8 cellular contexts compared by ENCODE assay signal in genomic region chr1:173420330-173420806, GRCh38. TPM values are rescaled to one million over a fixed set of nuclear protein-coding genes. Genes with fewer than 3 reads are reported as not detected.
DNase-seq lines count a peak whose midpoint lies in the region; ATAC-seq and TF ChIP-seq lines count a peak whose summit lies in the region.

No MANE protein-coding gene starts in this region.

- H3K27me3 ChIP-seq in PC-3 (ENCODE audit: low read length) = no peaks in the 10 kb centered on the region
- H3K27me3 ChIP-seq in uterus = no peaks in the 10 kb centered on the region

- peak overlapping the region; percentile 75 for H2AFZ ChIP-seq in PC-3 (ENCODE audit: low read length)

- peak overlapping the region; percentile 28 for H3K9ac ChIP-seq in PC-3 (ENCODE audit: low read length)

- peak; percentile 88 for DNase-seq in ELF-1 (ENCODE audit: low read depth, low spot score)
- DNase-seq in LHCN-M2 (ENCODE audit: low read depth) = peak; percentile 86
- peak; percentile 100 for DNase-seq in PC-3
- peak; percentile 41 for DNase-seq in activated T-cell treated with anti-CD3 and anti-CD28 coated beads, Interleukin-2, amount 50 U/mL, for 1 hour
- DNase-seq in fibroblast of the aortic adventitia (ENCODE audit: low read depth) = peak; percentile 88
- peak in 33 of 56 donors; percentile 1 to 56 (median 15) for DNase-seq in nucleus accumbens (lab: John Stamatoyannopoulos, UW)
- DNase-seq in uterus = peak; percentile 46 to 65

- peaks cover 42% of the 10 kb centered on the region for H3K4me1 ChIP-seq in PC-3 (ENCODE audit: insufficient read depth, low read length)
- no peaks in the 10 kb centered on the region for H3K4me1 ChIP-seq in uterus

- H3K4me3 ChIP-seq in PC-3 (ENCODE audit: low read length) (peak overlapping the region; percentile 35), fibroblast of the aortic adventitia (ENCODE audit: low read depth, low read length) (no peak overlapping the region), uterus (no peak overlapping the region)

- TF ChIP-seq CTCF in PC-3 (conservative IDR thresholded peaks at IDR 0.05; ENCODE audit: low read depth, low read length) (peak; percentile 100), fibroblast of the aortic adventitia (IDR thresholded peaks at IDR 0.05; ENCODE audit: insufficient read depth, low read length) (peak; percentile 75), uterus (IDR thresholded peaks at IDR 0.05) (peak; percentile 86 to 91 (median 90))

- TF ChIP-seq POLR2A in uterus (IDR thresholded peaks at IDR 0.05) = no peak

- intact Hi-C loops in PC-3 (cut with micrococcal nuclease) (loop anchor here (1.0 to 5.0 kb wide), 9 partner anchors 10 to 1322 kb away; partner anchors contain the start of genes CENPL and DARS2), uterus (cut with DNase I; ENCODE audit: low total_unique reads) (loop anchor here (10.0 kb wide), 1 partner anchor 404 kb away; the partner anchor contains the start of genes CENPL and DARS2)

- peak; percentile 50 for ATAC-seq in PC-3
- ATAC-seq in GM18520 (IDR thresholded peaks at IDR 0.05; ENCODE audit: unreplicated experiment) = no peak

- H3F3A ChIP-seq in PC-3 (ENCODE audit: low read length, unreplicated experiment) = peaks cover 9% of the 10 kb centered on the region

- CTCF ChIA-PET in PC-3 (lab: Charles Lee) = interaction anchor here (0.7 to 1.3 kb wide), 5 partner anchors 14 to 444 kb away, joined by 3 to 5 read pairs (median 4); no protein-coding TSS in a partner anchor

- H3K36me3 ChIP-seq in PC-3 (ENCODE audit: low read depth, low read length) (no peaks in the 10 kb centered on the region), uterus (no peaks in the 10 kb centered on the region)

- H3K9me2 ChIP-seq in PC-3 (replicated peaks; ENCODE audit: low read length) = no peaks in the 10 kb centered on the region

- H3K27ac ChIP-seq in PC-3 (ENCODE audit: low read length) = 0 out of 2 replicates have a peak overlapping the region, but pooled peaks have one; percentile 1
- H3K27ac ChIP-seq in uterus = peak overlapping the region in 1 of 2 donors; percentile 49

- peak overlapping the region; percentile 67 for H3K4me2 ChIP-seq in PC-3 (ENCODE audit: low read length)

- H3K9me3 ChIP-seq in PC-3 (ENCODE audit: low read length) (no peaks in the 10 kb centered on the region), uterus (no peaks in the 10 kb centered on the region)

- no peaks in the 10 kb centered on the region for H4K20me1 ChIP-seq in PC-3 (ENCODE audit: low read length)

- POLR2A ChIA-PET in PC-3 (lab: Charles Lee; ENCODE audit: unreplicated experiment) = no interaction called here

- H3K79me2 ChIP-seq in PC-3 (ENCODE audit: low read length) = no peaks in the 10 kb centered on the region

- no TSS peak for BruUV-seq in PC-3 (replicated peaks; lab: Mats Ljungman, UMichigan)

RNA-seq across cellular contexts. Expression of gene PRDX6, which starts 56.8 kb away (rescaled TPM):
- 235 and 258 TPM in 2 replicates for total RNA-seq in LHCN-M2 (2014; rRNA removed)
- polyA plus RNA-seq in LHCN-M2 (2012) = 359 TPM
- 649 and 829 TPM in 2 replicates for total RNA-seq in PC-3 (2014; rRNA removed)
- total RNA-seq in fibroblast of the aortic adventitia (ENCODE audit: low replicate concordance) = 185 and 278 TPM in 2 replicates
- 100 to 1,000 TPM in 3 of 4 donors, 10 to 100 TPM in 1; 51.2 to 218 (median 144) TPM for total RNA-seq in uterus

Comparison
In these comparisons a context has a peak if more than half of its experiments do, and no peak if none do; other contexts are left out.
1. DNase-seq: peak in every context shown above with its lines; median percentile 100 in PC-3; 88 in ELF-1; 88 in fibroblast of the aortic adventitia; 86 in LHCN-M2; 56 in uterus; 41 in activated T-cell treated with anti-CD3 and anti-CD28 coated beads, Interleukin-2, amount 50 U/mL, for 1 hour; 15 in nucleus accumbens.